In the genomic region with DNA sequence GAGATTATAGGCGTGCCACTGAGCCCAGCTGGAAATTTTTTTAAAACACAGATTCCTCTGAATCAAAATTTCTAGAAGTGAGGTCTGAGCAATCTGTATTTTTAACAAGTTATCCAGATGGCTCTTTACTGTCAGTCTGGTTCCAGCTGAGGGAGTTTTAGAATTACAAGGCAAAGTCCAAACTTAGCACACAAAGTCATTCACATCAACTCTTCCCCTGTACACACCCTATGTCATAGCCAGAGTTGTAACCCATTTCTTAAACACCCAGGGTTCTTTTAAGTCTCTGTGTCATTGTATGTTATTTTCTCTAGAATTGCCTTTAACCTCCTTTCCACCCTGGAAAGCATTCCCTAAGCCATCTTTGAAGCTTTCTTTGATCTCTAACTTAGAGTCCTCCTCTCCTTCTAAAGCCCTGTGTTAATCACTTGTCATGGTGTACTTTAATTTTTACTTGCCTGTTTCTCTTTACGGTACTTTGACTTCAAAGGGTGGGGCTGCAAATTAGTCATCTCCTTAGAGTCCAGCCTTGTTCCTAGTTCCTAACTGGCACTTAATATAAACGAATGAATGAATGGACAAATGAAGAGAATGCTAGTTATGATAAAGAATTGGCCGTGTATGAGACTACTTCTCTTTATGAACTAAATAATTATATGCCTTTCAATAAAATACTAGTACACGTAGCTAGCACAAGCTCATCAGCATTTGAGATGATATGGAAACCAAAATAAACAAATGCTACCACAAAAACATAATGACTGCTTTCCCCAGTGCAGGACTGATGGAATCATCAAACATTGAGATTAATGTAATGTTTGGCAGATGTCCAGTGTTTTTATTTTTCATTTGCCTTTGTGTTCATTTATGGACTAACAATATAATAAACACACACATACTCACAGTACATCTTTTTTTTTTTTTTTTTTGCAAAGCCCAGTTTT, we compare ENCODE assay signal across 1 cellular context.
TF ChIP-seq lines count a peak whose summit lies in the region.

No MANE protein-coding gene starts in this region.

TF ChIP-seq in SK-N-SH treated with all-trans-retinoic acid at 6 μM for 48 hours, 23 proteins besides CTCF, POLR2A, EP300 and RAD21 (continued from another document):
- TF ChIP-seq ZNF70 (CRISPR knock-in tag; IDR thresholded peaks at IDR 0.05): no peak
